Comparison of ENCODE assay signal across 1 cellular context in genomic region chr12:119366007-119366406, GRCh38.
TF ChIP-seq lines count a peak whose summit lies in the region.

No MANE protein-coding gene starts in this region.

TF ChIP-seq in GM23338, 12 proteins besides CTCF, POLR2A, EP300 and RAD21 (continued from another document):
- TF ChIP-seq ZNF462 (CRISPR knock-in tag; IDR thresholded peaks at IDR 0.05): no peak
- no peak for TF ChIP-seq ETS1 (IDR thresholded peaks at IDR 0.05)
- TF ChIP-seq JUNB (IDR thresholded peaks at IDR 0.05; ENCODE audit: unreplicated experiment): no peak
